In the genomic region with DNA sequence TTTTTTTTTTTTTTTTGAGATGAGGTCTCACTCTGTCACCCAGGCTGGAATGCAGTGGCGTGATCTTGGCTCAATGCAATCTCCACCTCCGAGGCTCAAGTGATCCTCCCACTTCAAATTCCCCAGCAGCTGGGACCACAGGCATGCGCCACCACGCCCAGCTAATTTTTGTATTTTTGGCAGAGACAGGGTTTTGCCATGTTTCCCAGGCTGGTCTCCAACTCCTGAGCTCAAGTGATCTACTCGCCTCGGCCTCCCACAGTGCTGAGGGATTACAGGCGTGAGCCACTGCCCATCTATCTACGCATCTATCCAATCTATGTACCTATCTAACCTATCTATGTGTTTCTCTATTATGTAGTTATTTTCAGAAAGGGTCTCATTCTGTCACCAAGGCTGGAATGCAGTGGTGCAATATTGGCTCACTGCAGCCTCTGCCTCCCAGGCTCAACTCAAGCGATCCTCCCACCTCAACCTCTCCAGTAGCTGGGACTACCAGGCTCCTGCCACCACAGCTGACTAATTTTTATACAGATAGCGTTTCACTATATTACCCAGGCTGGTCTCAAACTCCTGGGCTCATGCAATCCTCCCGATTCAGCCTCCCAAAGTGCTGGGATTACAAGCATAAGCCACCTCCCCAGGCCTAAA, we compare ENCODE assay signal across 10 cellular contexts. TPM values are rescaled to one million over a fixed set of nuclear protein-coding genes. Genes with fewer than 3 reads are reported as not detected.
DNase-seq lines count a peak whose midpoint lies in the region; TF ChIP-seq lines count a peak whose summit lies in the region.
"Had no signal": no experiment of that assay in that cellular context is flagged by ENCODE, and none has a peak within 500 bp of the region (broad histone marks: within the 10 kb centered on the region; RNA-seq: fewer than 3 reads in every experiment).

No MANE protein-coding gene starts in this region.

- WGBS in mammary epithelial cell (ENCODE audit: low coverage, missing lambda C conversion rate), result 22% methylated on average over 9 of the region's 11 CpGs
- no CpG with 5 or more reads among the region's 11 CpGs for WGBS in mesendoderm (ENCODE audit: extremely low coverage, insufficient coverage, low lambda C conversion rate)

- no peak overlapping the region for H4K5ac ChIP-seq in mesendoderm (ENCODE audit: low read length)

- no peak overlapping the region for H3K56ac ChIP-seq in mesendoderm (ENCODE audit: low read length)

- TF ChIP-seq CTCF in AG09309 (IDR thresholded peaks at IDR 0.05; ENCODE audit: control insufficient read depth, insufficient read depth, low read depth, low read length, missing control alignments), result no peak
- TF ChIP-seq CTCF in mammary epithelial cell (conservative IDR thresholded peaks at IDR 0.05 in 1 of 2, IDR thresholded peaks at IDR 0.05 in 1 of 2; ENCODE audit: extremely low read depth in 1 of 2, insufficient read depth in 1 of 2, low read depth in 1 of 2, low read length in 2 of 2), result no peak
- no peak for TF ChIP-seq CTCF in colonic mucosa (IDR thresholded peaks at IDR 0.05)

- DNase-seq in AG09309 (ENCODE audit: low read depth) (peak; percentile 71), HT1080 (ENCODE audit: low read depth) (peak; percentile 24), mammary epithelial cell (peak; percentile 86), mesendoderm (peak; percentile 47), GM19240 (ENCODE audit: insufficient read length, low spot score) (no peak), colonic mucosa (no peak), NCI-H510A treated with DMSO at 0.1 percent for 48 hours (lab: John Stamatoyannopoulos, UW) (no peak), HT-29 (ENCODE audit: low spot score) (no peak)
- DNase-seq: HCEC 1CT, MM.1S had no signal

- H3K36me3 ChIP-seq in mammary epithelial cell (ENCODE audit: insufficient read depth, low read length) (peaks cover 8% of the 10 kb centered on the region), mesendoderm (ENCODE audit: control insufficient read depth, insufficient read depth, low read length) (peaks cover 4% of the 10 kb centered on the region), colonic mucosa (peaks cover 3% of the 10 kb centered on the region)

- H3K79me2 ChIP-seq in mammary epithelial cell (ENCODE audit: insufficient read depth, low read length), result peaks cover 98% of the 10 kb centered on the region
- peaks cover 52% of the 10 kb centered on the region for H3K79me2 ChIP-seq in mesendoderm (ENCODE audit: control insufficient read depth, insufficient read depth, low read length)

- H3K4me3 ChIP-seq in AG09309 (ENCODE audit: control insufficient read depth, low read depth, low read length) (no peak overlapping the region), mammary epithelial cell (replicated peaks in 1 of 3; ENCODE audit: insufficient read depth in 1 of 3, low read depth in 2 of 3, low read length in 3 of 3) (no peak overlapping the region), mesendoderm (ENCODE audit: low read length) (no peak overlapping the region), colonic mucosa (no peak overlapping the region)

- peaks cover 8% of the 10 kb centered on the region for H3K9me3 ChIP-seq in mammary epithelial cell (replicated peaks; ENCODE audit: insufficient read depth, low read length)
- H3K9me3 ChIP-seq in colonic mucosa, result no peaks in the 10 kb centered on the region

- H3K18ac ChIP-seq in mesendoderm (ENCODE audit: low read length), result no peak overlapping the region

- H3K4me1 ChIP-seq in mammary epithelial cell (ENCODE audit: insufficient read depth, low read length), result peaks cover 21% of the 10 kb centered on the region
- H3K4me1 ChIP-seq in mesendoderm (ENCODE audit: control insufficient read depth, low read depth, low read length), result no peaks in the 10 kb centered on the region
- peaks cover 7% of the 10 kb centered on the region for H3K4me1 ChIP-seq in colonic mucosa

- intact Hi-C loops in mammary epithelial cell (cut with micrococcal nuclease) (loop anchor here (1.0 to 2.0 kb wide), 2 partner anchors 20 to 34 kb away; partner anchors contain the start of genes GPX1 and TCTA), colonic mucosa (cut with DNase I) (no loop called here)

- CTCF ChIA-PET in mammary epithelial cell (lab: Charles Lee; ENCODE audit: low non-redundant PET), result no interaction called here

- peaks cover 11% of the 10 kb centered on the region for H3K79me1 ChIP-seq in mesendoderm (ENCODE audit: low read length)

- peaks cover under 1% of the 10 kb centered on the region for H4K20me1 ChIP-seq in mammary epithelial cell (ENCODE audit: insufficient read depth, low read length)

- H4K8ac ChIP-seq in mesendoderm (ENCODE audit: low read depth, low read length), result no peak overlapping the region

- H3K9ac ChIP-seq in mammary epithelial cell (ENCODE audit: insufficient read depth, low read length), result no peak overlapping the region
- no peak overlapping the region for H3K9ac ChIP-seq in mesendoderm (ENCODE audit: low read length)
- H3K9ac ChIP-seq in colonic mucosa (ENCODE audit: low read depth in 2 of 2, low read length in 2 of 2), result no peak overlapping the region

- H3K23ac ChIP-seq in mesendoderm (ENCODE audit: low read length), result no peak overlapping the region

- H3K27ac ChIP-seq in mammary epithelial cell (ENCODE audit: insufficient read depth, low read depth, low read length), result peak overlapping the region; percentile 64
- no peak overlapping the region for H3K27ac ChIP-seq in mesendoderm (ENCODE audit: low read depth, low read length)
- H3K27ac ChIP-seq in colonic mucosa, result no peak overlapping the region

- no peak overlapping the region for H3K4ac ChIP-seq in mesendoderm (ENCODE audit: low read depth, low read length)

- no peak overlapping the region for H2BK5ac ChIP-seq in mesendoderm (ENCODE audit: low read length)

- no peak overlapping the region for H2BK15ac ChIP-seq in mesendoderm (replicated peaks; ENCODE audit: low read depth)

- in situ Hi-C loops in mammary epithelial cell (cut with MboI; ENCODE audit: low sequenced_read_pairs in 2 of 2), result no loop called here

- H2AFZ ChIP-seq in mammary epithelial cell (ENCODE audit: low read depth, low read length), result no peak overlapping the region

- H3K4me2 ChIP-seq in mammary epithelial cell (ENCODE audit: insufficient read depth, low read depth, low read length) (peak overlapping the region; percentile 16), mesendoderm (ENCODE audit: low read length) (no peak overlapping the region)

- no peak overlapping the region for H2AK5ac ChIP-seq in mesendoderm (ENCODE audit: low read length)

- H3K27me3 ChIP-seq in mammary epithelial cell (ENCODE audit: insufficient read depth, low read length) (no peaks in the 10 kb centered on the region), mesendoderm (ENCODE audit: insufficient read depth, low read length, poor library complexity) (no peaks in the 10 kb centered on the region), colonic mucosa (no peaks in the 10 kb centered on the region)

- H2BK120ac ChIP-seq in mesendoderm (ENCODE audit: low read depth, low read length), result no peak overlapping the region

- dilution Hi-C loops in mammary epithelial cell (cut with HindIII; ENCODE audit: low sequenced_read_pairs), result no loop called here

- BruUV-seq in mammary epithelial cell (replicated peaks; lab: Mats Ljungman, UMichigan), result no TSS peak

RNA-seq across cellular contexts. Expression of gene GPX1, which starts 20.2 kb away (rescaled TPM):
- 711 and 766 TPM in 2 replicates for total RNA-seq in HT1080 (2014; rRNA removed; shearing (Covaris generic))
- polyA plus RNA-seq in HT1080 (2015; cell fraction: cytosol; rRNA removed), result 511 and 624 TPM in 2 replicates
- 152 and 173 TPM in 2 replicates for polyA plus RNA-seq in HT1080 (2015; cell fraction: nucleus; rRNA removed)
- total RNA-seq in mammary epithelial cell (100 to 1,000 TPM; 275 to 607 TPM), colonic mucosa (100 to 1,000 TPM; 131 to 235 TPM)
- polyA plus RNA-seq in mammary epithelial cell, result 776 TPM
- 167 TPM for polyA minus RNA-seq in mammary epithelial cell
- 252 TPM for polyA plus RNA-seq in mesendoderm (2013, experiment 1 of 2)
- polyA plus RNA-seq in mesendoderm (2013, experiment 2 of 2), result 250 TPM
- 500 and 516 TPM in 2 replicates for total RNA-seq in HT-29 (2014; rRNA removed; shearing (Covaris generic))

RNA-seq across cellular contexts. Expression of gene RHOA, which starts 33.4 kb away (rescaled TPM):
- total RNA-seq in HT1080 (2014; rRNA removed; shearing (Covaris generic)), result 305 and 426 TPM in 2 replicates
- 637 and 753 TPM in 2 replicates for polyA plus RNA-seq in HT1080 (2015; cell fraction: cytosol; rRNA removed)
- polyA plus RNA-seq in HT1080 (2015; cell fraction: nucleus; rRNA removed), result 376 and 424 TPM in 2 replicates
- total RNA-seq in mammary epithelial cell (100 to 1,000 TPM; 406 to 421 TPM), colonic mucosa (100 to 1,000 TPM; 499 to 506 TPM)
- 486 TPM for polyA plus RNA-seq in mammary epithelial cell
- 1,295 TPM for polyA minus RNA-seq in mammary epithelial cell
- 409 TPM for polyA plus RNA-seq in mesendoderm (2013, experiment 1 of 2)
- polyA plus RNA-seq in mesendoderm (2013, experiment 2 of 2), result 408 TPM
- 199 and 229 TPM in 2 replicates for total RNA-seq in HT-29 (2014; rRNA removed; shearing (Covaris generic))

RNA-seq across cellular contexts. Expression of gene TCTA, which starts 33.8 kb away (rescaled TPM):
- 22.9 and 29.8 TPM in 2 replicates for total RNA-seq in HT1080 (2014; rRNA removed; shearing (Covaris generic))
- 34.1 and 37.5 TPM in 2 replicates for polyA plus RNA-seq in HT1080 (2015; cell fraction: cytosol; rRNA removed)
- polyA plus RNA-seq in HT1080 (2015; cell fraction: nucleus; rRNA removed), result 18.3 and 18.4 TPM in 2 replicates
- total RNA-seq in mammary epithelial cell (10 to 100 TPM; 17.3 to 21.7 TPM), colonic mucosa (10 to 100 TPM; 35.0 to 37.6 TPM)
- 29.2 TPM for polyA plus RNA-seq in mammary epithelial cell
- 30.4 TPM for polyA minus RNA-seq in mammary epithelial cell
- 6.6 TPM for polyA plus RNA-seq in mesendoderm (2013, experiment 1 of 2)
- polyA plus RNA-seq in mesendoderm (2013, experiment 2 of 2), result 6.5 TPM
- 26.6 TPM in 2 replicates for total RNA-seq in HT-29 (2014; rRNA removed; shearing (Covaris generic))

RNA-seq across cellular contexts. Expression of gene USP4, which starts 38.5 kb away (rescaled TPM):
- 11.3 and 14.6 TPM in 2 replicates for total RNA-seq in HT1080 (2014; rRNA removed; shearing (Covaris generic))
- polyA plus RNA-seq in HT1080 (2015; cell fraction: cytosol; rRNA removed), result 31.7 and 35.5 TPM in 2 replicates
- 72.8 and 78.3 TPM in 2 replicates for polyA plus RNA-seq in HT1080 (2015; cell fraction: nucleus; rRNA removed)
- total RNA-seq in mammary epithelial cell (10 to 100 TPM; 19.0 to 54.6 TPM), colonic mucosa (10 to 100 TPM; 40.5 to 43.9 TPM)
- 34.1 TPM for polyA plus RNA-seq in mammary epithelial cell
- polyA minus RNA-seq in mammary epithelial cell, result 60.7 TPM
- polyA plus RNA-seq in mesendoderm (2013, experiment 1 of 2), result 20.3 TPM
- 21.6 TPM for polyA plus RNA-seq in mesendoderm (2013, experiment 2 of 2)
- 8.0 and 14.7 TPM in 2 replicates for total RNA-seq in HT-29 (2014; rRNA removed; shearing (Covaris generic))

RNA-seq across cellular contexts. Expression of gene AMT, which starts 43.9 kb away (rescaled TPM):
- total RNA-seq in HT1080 (2014; rRNA removed; shearing (Covaris generic)), result 0.58 and 1.0 TPM in 2 replicates
- polyA plus RNA-seq in HT1080 (2015; cell fraction: cytosol; rRNA removed), result 0.27 and 0.47 TPM in 2 replicates
- 14.8 and 18.1 TPM in 2 replicates for polyA plus RNA-seq in HT1080 (2015; cell fraction: nucleus; rRNA removed)
- total RNA-seq in mammary epithelial cell (1 to 10 TPM; 1.2 to 3.8 TPM), colonic mucosa (10 to 100 TPM; 20.6 to 24.5 TPM)
- polyA plus RNA-seq in mammary epithelial cell, result 1.7 TPM
- polyA minus RNA-seq in mammary epithelial cell, result not detected
- 20.4 TPM for polyA plus RNA-seq in mesendoderm (2013, experiment 1 of 2)
- 20.5 TPM for polyA plus RNA-seq in mesendoderm (2013, experiment 2 of 2)
- 0.97 and 3.9 TPM in 2 replicates for total RNA-seq in HT-29 (2014; rRNA removed; shearing (Covaris generic))

Comparison
In these comparisons a context has a peak if more than half of its experiments do, and no peak if none do; other contexts are left out.
1. DNase-seq: peak in AG09309 (single experiment), HT1080 (single experiment), mammary epithelial cell (single experiment) and mesendoderm (single experiment); none in GM19240 (single experiment), colonic mucosa (single experiment), NCI-H510A treated with DMSO at 0.1 percent for 48 hours (single experiment) and HT-29 (single experiment).